Comparison of ENCODE assay signal across 1 cellular context in the genomic region with DNA sequence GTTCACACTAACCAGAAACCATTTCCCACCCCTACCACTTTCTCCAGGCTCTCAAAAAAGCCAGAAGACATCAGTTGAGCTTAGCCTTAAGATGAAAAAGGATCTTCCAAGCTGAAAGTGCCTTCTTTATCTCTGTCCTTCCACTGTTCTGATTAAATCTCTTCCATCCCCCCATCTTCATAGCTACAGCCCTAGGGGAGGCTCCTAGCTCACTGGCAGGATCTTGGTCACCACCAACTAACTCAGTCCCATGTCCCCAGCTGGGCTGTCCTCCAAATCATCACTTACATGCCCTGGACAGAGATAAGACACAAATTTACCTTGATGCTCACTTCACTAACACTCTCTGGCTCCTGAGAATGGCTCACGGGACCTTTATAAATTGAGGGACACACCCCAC.
TF ChIP-seq lines count a peak whose summit lies in the region.

No MANE protein-coding gene starts in this region.

TF ChIP-seq in H1, 55 proteins besides CTCF, POLR2A, EP300 and RAD21:
- TF ChIP-seq CBX8 (IDR thresholded peaks at IDR 0.05; ENCODE audit: borderline replicate concordance, low read depth, low read length) (no peak), SUZ12 (IDR thresholded peaks at IDR 0.05; ENCODE audit: low read length) (no peak), PHF8 (conservative IDR thresholded peaks at IDR 0.05; ENCODE audit: low read depth, low read length) (no peak), GABPA (IDR thresholded peaks at IDR 0.05; ENCODE audit: borderline replicate concordance, insufficient read depth, low read length) (no peak), RNF2 (IDR thresholded peaks at IDR 0.05; ENCODE audit: borderline replicate concordance, low read depth, low read length, missing control alignments, poor library complexity, severe bottlenecking) (no peak), MAFK (IDR thresholded peaks at IDR 0.05; ENCODE audit: low read depth, low read length) (no peak), TAF1 (IDR thresholded peaks at IDR 0.05; ENCODE audit: low read depth, low read length) (no peak), CREB1 (IDR thresholded peaks at IDR 0.05) (no peak), SP4 (IDR thresholded peaks at IDR 0.05; ENCODE audit: low read length) (no peak), RBBP5 (IDR thresholded peaks at IDR 0.05; ENCODE audit: borderline replicate concordance, low read depth, low read length) (no peak), JUN (IDR thresholded peaks at IDR 0.05; ENCODE audit: low read depth, low read length) (no peak), EZH2 (IDR thresholded peaks at IDR 0.05; ENCODE audit: low read depth, low read length, severe bottlenecking) (no peak), NRF1 (IDR thresholded peaks at IDR 0.05; ENCODE audit: low read depth, low read length) (no peak), GTF2F1 (IDR thresholded peaks at IDR 0.05; ENCODE audit: borderline replicate concordance, low read depth, low read length) (no peak), HDAC6 (IDR thresholded peaks at IDR 0.05; ENCODE audit: low read depth, low read length) (no peak)
- TF ChIP-seq, protein P1, sequence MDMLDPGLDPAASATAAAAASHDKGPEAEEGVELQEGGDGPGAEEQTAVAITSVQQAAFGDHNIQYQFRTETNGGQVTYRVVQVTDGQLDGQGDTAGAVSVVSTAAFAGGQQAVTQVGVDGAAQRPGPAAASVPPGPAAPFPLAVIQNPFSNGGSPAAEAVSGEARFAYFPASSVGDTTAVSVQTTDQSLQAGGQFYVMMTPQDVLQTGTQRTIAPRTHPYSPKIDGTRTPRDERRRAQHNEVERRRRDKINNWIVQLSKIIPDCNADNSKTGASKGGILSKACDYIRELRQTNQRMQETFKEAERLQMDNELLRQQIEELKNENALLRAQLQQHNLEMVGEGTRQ (IDR thresholded peaks at IDR 0.05; ENCODE audit: low read length): no peak
- TF ChIP-seq, protein P2, sequence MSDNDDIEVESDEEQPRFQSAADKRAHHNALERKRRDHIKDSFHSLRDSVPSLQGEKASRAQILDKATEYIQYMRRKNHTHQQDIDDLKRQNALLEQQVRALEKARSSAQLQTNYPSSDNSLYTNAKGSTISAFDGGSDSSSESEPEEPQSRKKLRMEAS (IDR thresholded peaks at IDR 0.05): no peak
- TF ChIP-seq, protein P3, sequence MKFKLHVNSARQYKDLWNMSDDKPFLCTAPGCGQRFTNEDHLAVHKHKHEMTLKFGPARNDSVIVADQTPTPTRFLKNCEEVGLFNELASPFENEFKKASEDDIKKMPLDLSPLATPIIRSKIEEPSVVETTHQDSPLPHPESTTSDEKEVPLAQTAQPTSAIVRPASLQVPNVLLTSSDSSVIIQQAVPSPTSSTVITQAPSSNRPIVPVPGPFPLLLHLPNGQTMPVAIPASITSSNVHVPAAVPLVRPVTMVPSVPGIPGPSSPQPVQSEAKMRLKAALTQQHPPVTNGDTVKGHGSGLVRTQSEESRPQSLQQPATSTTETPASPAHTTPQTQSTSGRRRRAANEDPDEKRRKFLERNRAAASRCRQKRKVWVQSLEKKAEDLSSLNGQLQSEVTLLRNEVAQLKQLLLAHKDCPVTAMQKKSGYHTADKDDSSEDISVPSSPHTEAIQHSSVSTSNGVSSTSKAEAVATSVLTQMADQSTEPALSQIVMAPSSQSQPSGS (IDR thresholded peaks at IDR 0.05; ENCODE audit: low read length): no peak
- TF ChIP-seq, protein P4, sequence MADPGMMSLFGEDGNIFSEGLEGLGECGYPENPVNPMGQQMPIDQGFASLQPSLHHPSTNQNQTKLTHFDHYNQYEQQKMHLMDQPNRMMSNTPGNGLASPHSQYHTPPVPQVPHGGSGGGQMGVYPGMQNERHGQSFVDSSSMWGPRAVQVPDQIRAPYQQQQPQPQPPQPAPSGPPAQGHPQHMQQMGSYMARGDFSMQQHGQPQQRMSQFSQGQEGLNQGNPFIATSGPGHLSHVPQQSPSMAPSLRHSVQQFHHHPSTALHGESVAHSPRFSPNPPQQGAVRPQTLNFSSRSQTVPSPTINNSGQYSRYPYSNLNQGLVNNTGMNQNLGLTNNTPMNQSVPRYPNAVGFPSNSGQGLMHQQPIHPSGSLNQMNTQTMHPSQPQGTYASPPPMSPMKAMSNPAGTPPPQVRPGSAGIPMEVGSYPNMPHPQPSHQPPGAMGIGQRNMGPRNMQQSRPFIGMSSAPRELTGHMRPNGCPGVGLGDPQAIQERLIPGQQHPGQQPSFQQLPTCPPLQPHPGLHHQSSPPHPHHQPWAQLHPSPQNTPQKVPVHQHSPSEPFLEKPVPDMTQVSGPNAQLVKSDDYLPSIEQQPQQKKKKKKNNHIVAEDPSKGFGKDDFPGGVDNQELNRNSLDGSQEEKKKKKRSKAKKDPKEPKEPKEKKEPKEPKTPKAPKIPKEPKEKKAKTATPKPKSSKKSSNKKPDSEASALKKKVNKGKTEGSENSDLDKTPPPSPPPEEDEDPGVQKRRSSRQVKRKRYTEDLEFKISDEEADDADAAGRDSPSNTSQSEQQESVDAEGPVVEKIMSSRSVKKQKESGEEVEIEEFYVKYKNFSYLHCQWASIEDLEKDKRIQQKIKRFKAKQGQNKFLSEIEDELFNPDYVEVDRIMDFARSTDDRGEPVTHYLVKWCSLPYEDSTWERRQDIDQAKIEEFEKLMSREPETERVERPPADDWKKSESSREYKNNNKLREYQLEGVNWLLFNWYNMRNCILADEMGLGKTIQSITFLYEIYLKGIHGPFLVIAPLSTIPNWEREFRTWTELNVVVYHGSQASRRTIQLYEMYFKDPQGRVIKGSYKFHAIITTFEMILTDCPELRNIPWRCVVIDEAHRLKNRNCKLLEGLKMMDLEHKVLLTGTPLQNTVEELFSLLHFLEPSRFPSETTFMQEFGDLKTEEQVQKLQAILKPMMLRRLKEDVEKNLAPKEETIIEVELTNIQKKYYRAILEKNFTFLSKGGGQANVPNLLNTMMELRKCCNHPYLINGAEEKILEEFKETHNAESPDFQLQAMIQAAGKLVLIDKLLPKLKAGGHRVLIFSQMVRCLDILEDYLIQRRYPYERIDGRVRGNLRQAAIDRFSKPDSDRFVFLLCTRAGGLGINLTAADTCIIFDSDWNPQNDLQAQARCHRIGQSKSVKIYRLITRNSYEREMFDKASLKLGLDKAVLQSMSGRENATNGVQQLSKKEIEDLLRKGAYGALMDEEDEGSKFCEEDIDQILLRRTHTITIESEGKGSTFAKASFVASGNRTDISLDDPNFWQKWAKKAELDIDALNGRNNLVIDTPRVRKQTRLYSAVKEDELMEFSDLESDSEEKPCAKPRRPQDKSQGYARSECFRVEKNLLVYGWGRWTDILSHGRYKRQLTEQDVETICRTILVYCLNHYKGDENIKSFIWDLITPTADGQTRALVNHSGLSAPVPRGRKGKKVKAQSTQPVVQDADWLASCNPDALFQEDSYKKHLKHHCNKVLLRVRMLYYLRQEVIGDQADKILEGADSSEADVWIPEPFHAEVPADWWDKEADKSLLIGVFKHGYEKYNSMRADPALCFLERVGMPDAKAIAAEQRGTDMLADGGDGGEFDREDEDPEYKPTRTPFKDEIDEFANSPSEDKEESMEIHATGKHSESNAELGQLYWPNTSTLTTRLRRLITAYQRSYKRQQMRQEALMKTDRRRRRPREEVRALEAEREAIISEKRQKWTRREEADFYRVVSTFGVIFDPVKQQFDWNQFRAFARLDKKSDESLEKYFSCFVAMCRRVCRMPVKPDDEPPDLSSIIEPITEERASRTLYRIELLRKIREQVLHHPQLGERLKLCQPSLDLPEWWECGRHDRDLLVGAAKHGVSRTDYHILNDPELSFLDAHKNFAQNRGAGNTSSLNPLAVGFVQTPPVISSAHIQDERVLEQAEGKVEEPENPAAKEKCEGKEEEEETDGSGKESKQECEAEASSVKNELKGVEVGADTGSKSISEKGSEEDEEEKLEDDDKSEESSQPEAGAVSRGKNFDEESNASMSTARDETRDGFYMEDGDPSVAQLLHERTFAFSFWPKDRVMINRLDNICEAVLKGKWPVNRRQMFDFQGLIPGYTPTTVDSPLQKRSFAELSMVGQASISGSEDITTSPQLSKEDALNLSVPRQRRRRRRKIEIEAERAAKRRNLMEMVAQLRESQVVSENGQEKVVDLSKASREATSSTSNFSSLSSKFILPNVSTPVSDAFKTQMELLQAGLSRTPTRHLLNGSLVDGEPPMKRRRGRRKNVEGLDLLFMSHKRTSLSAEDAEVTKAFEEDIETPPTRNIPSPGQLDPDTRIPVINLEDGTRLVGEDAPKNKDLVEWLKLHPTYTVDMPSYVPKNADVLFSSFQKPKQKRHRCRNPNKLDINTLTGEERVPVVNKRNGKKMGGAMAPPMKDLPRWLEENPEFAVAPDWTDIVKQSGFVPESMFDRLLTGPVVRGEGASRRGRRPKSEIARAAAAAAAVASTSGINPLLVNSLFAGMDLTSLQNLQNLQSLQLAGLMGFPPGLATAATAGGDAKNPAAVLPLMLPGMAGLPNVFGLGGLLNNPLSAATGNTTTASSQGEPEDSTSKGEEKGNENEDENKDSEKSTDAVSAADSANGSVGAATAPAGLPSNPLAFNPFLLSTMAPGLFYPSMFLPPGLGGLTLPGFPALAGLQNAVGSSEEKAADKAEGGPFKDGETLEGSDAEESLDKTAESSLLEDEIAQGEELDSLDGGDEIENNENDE (IDR thresholded peaks at IDR 0.05; ENCODE audit: insufficient replicate concordance, low read length): no peak
- TF ChIP-seq, protein P5, sequence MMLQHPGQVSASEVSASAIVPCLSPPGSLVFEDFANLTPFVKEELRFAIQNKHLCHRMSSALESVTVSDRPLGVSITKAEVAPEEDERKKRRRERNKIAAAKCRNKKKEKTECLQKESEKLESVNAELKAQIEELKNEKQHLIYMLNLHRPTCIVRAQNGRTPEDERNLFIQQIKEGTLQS (IDR thresholded peaks at IDR 0.05; ENCODE audit: insufficient read depth, low read depth, low read length): no peak
